ENCODE assay signal across 24 cellular contexts in genomic region chr15:60124460-60125070, GRCh38.
DNase-seq lines count a peak whose midpoint lies in the region; ATAC-seq and TF ChIP-seq lines count a peak whose summit lies in the region.
"Had no signal": no experiment of that assay in that cellular context is flagged by ENCODE, and none has a peak within 500 bp of the region (broad histone marks: within the 10 kb centered on the region; RNA-seq: fewer than 3 reads in every experiment).

No MANE protein-coding gene starts in this region.

- H3K4me2 ChIP-seq in PC-3 (ENCODE audit: low read length): no peak overlapping the region

- peak overlapping the region in 1 of 2 donors; percentile 67 for H3K4me3 Mint-ChIP-seq in activated T-cell treated with anti-CD3 and anti-CD28 coated beads, Interleukin-2, amount 50 U/mL, for 72 hours
- peak overlapping the region in 2 of 10 donors; percentile 14 to 26 for H3K4me3 Mint-ChIP-seq in naive thymus-derived CD4-positive, alpha-beta T cell
- H3K4me3 Mint-ChIP-seq: B cell had no signal

- no peaks in the 10 kb centered on the region for H3K36me3 ChIP-seq in PC-3 (ENCODE audit: low read depth, low read length)
- no peaks in the 10 kb centered on the region for H3K36me3 ChIP-seq in naive thymus-derived CD4-positive, alpha-beta T cell (ENCODE audit: control insufficient read depth in 2 of 3, insufficient read depth in 3 of 3, low read length in 3 of 3)
- no peaks in the 10 kb centered on the region for H3K36me3 ChIP-seq in heart left ventricle

- H3K9ac ChIP-seq in PC-3 (ENCODE audit: low read length): no peak overlapping the region

- peak in 1 of 2 donors; percentile 27 for ATAC-seq in activated T-cell treated with anti-CD3 and anti-CD28 coated beads, Interleukin-2, amount 50 U/mL, for 72 hours (replicated peaks in 1 of 2)
- ATAC-seq in PC-3: no peak
- no peak for ATAC-seq in naive thymus-derived CD4-positive, alpha-beta T cell
- no peak for ATAC-seq in GM19395 (IDR thresholded peaks at IDR 0.05; ENCODE audit: unreplicated experiment)
- ATAC-seq in heart left ventricle: no peak

- H3K9me3 ChIP-seq in PC-3 (ENCODE audit: low read length) (no peaks in the 10 kb centered on the region), heart left ventricle (no peaks in the 10 kb centered on the region)
- no peaks in the 10 kb centered on the region for H3K9me3 ChIP-seq in naive thymus-derived CD4-positive, alpha-beta T cell (ENCODE audit: control insufficient read depth in 2 of 3, low read length in 3 of 3)

- H3K9me3 Mint-ChIP-seq in activated T-cell treated with anti-CD3 and anti-CD28 coated beads, Interleukin-2, amount 50 U/mL, for 72 hours: no peaks in the 10 kb centered on the region
- no peaks in the 10 kb centered on the region for H3K9me3 Mint-ChIP-seq in naive thymus-derived CD4-positive, alpha-beta T cell

- peak overlapping the region; percentile 79 for H3K27ac Mint-ChIP-seq in activated T-cell treated with anti-CD3 and anti-CD28 coated beads, Interleukin-2, amount 50 U/mL, for 72 hours
- H3K27ac Mint-ChIP-seq in naive thymus-derived CD4-positive, alpha-beta T cell: peak overlapping the region in 6 of 9 donors; percentile 14 to 89 (median 39)
- H3K27ac Mint-ChIP-seq: B cell had no signal

- H3K4me1 ChIP-seq in PC-3 (ENCODE audit: insufficient read depth, low read length) (no peaks in the 10 kb centered on the region), heart left ventricle (peaks cover 0 to 10% (median 0%) of the 10 kb centered on the region in 12 donors)
- peaks cover 12 to 21% of the 10 kb centered on the region in 2 donors for H3K4me1 ChIP-seq in naive thymus-derived CD4-positive, alpha-beta T cell (ENCODE audit: control insufficient read depth in 2 of 2, insufficient read depth in 2 of 2, low read length in 2 of 2)

- WGBS in heart left ventricle, 4 donors: 66 to 71% (median 70%) methylated on average over 6 of the region's 6 CpGs

- H2AFZ ChIP-seq in PC-3 (ENCODE audit: low read length): 0 out of 2 replicates have a peak overlapping the region, but pooled peaks have one; percentile 22

- no peak for TF ChIP-seq POLR2A in heart left ventricle (IDR thresholded peaks at IDR 0.05)

- H3K4me1 Mint-ChIP-seq in activated T-cell treated with anti-CD3 and anti-CD28 coated beads, Interleukin-2, amount 50 U/mL, for 72 hours (ENCODE audit: low read depth): peaks cover 88% of the 10 kb centered on the region
- H3K4me1 Mint-ChIP-seq in naive thymus-derived CD4-positive, alpha-beta T cell: peaks cover 10 to 66% (median 44%) of the 10 kb centered on the region in 7 donors

- no peaks in the 10 kb centered on the region for H3K79me2 ChIP-seq in PC-3 (ENCODE audit: low read length)

- CTCF ChIA-PET in PC-3 (lab: Charles Lee): no interaction called here
- CTCF ChIA-PET in naive thymus-derived CD4-positive, alpha-beta T cell (lab: Charles Lee): interaction anchor here (1.4 to 2.2 kb wide), 2 partner anchors 207 to 374 kb away, joined by 4 to 8 read pairs; no protein-coding TSS in a partner anchor

- no peak for DNase-seq in activated T-cell treated with anti-CD3 and anti-CD28 coated beads, Interleukin-2, amount 50 U/mL, for 72 hours
- no peak for DNase-seq in activated T-cell treated with anti-CD3 and anti-CD28 coated beads, Interleukin-2, amount 50 U/mL, for 1 hour
- peak; percentile 52 for DNase-seq in Jurkat, Clone E6-1 (ENCODE audit: low read depth, low spot score)
- DNase-seq in PC-3: no peak
- DNase-seq in naive thymus-derived CD4-positive, alpha-beta T cell: peak in 1 of 9 donors; percentile 10
- DNase-seq in activated naive CD4-positive, alpha-beta T cell treated with Interleukin-2 at 50 U/mL for 16 hours: no peak
- DNase-seq in heart left ventricle: no peak
- DNase-seq: DMS53, HCEC 1CT, IMR-90, Karpas-422, NCI-H1092 treated with DMSO at 0.1 percent for 48 hours, NCI-H1436, NCI-H187, NCI-H2081 treated with DMSO at 0.1 percent for 48 hours, NCI-H2171, NCI-H226, NCI-H510A, NCI-H69, SIG-M5 had no signal

- H3K36me3 Mint-ChIP-seq in activated T-cell treated with anti-CD3 and anti-CD28 coated beads, Interleukin-2, amount 50 U/mL, for 72 hours (ENCODE audit: insufficient read depth in 2 of 2): no peaks in the 10 kb centered on the region
- no peaks in the 10 kb centered on the region for H3K36me3 Mint-ChIP-seq in naive thymus-derived CD4-positive, alpha-beta T cell

- POLR2A ChIA-PET in PC-3 (lab: Charles Lee; ENCODE audit: unreplicated experiment): no interaction called here
- POLR2A ChIA-PET in naive thymus-derived CD4-positive, alpha-beta T cell (lab: Charles Lee): interaction anchor here (1.3 kb wide), 1 partner anchor 8 kb away, joined by 3 read pairs; no protein-coding TSS in a partner anchor

- H3K27ac ChIP-seq in PC-3 (ENCODE audit: low read length) (no peak overlapping the region), heart left ventricle (no peak overlapping the region)
- no peak overlapping the region for H3K27ac ChIP-seq in naive thymus-derived CD4-positive, alpha-beta T cell (ENCODE audit: low read depth, low read length)
- H3K27ac ChIP-seq: C4-2B, SK-N-MC had no signal

- no peaks in the 10 kb centered on the region for H3F3A ChIP-seq in PC-3 (ENCODE audit: low read length, unreplicated experiment)

- BruUV-seq in PC-3 (replicated peaks; lab: Mats Ljungman, UMichigan): no TSS peak

- no peak overlapping the region for H3K4me3 ChIP-seq in Jurkat, Clone E6-1 (ENCODE audit: low read length)
- no peak overlapping the region for H3K4me3 ChIP-seq in PC-3 (ENCODE audit: low read length)
- H3K4me3 ChIP-seq in naive thymus-derived CD4-positive, alpha-beta T cell (ENCODE audit: low read length): no peak overlapping the region
- no peak overlapping the region for H3K4me3 ChIP-seq in heart left ventricle
- H3K4me3 ChIP-seq: SK-N-MC had no signal

- H4K20me1 ChIP-seq in PC-3 (ENCODE audit: low read length): no peaks in the 10 kb centered on the region

- H3K27me3 ChIP-seq in PC-3 (ENCODE audit: low read length) (no peaks in the 10 kb centered on the region), heart left ventricle (peaks cover 0 to 23% (median 0%) of the 10 kb centered on the region in 9 donors)
- no peaks in the 10 kb centered on the region for H3K27me3 ChIP-seq in naive thymus-derived CD4-positive, alpha-beta T cell (ENCODE audit: control insufficient read depth in 2 of 2, insufficient read depth in 2 of 2, low read length in 2 of 2)

- no peaks in the 10 kb centered on the region for H3K9me2 ChIP-seq in PC-3 (replicated peaks; ENCODE audit: low read length)

- peaks cover 9% of the 10 kb centered on the region for H3K27me3 Mint-ChIP-seq in activated T-cell treated with anti-CD3 and anti-CD28 coated beads, Interleukin-2, amount 50 U/mL, for 72 hours (ENCODE audit: low read depth)
- H3K27me3 Mint-ChIP-seq in naive thymus-derived CD4-positive, alpha-beta T cell: peaks cover 0 to 3% (median 0%) of the 10 kb centered on the region in 5 donors
- H3K27me3 Mint-ChIP-seq: B cell had no signal

- intact Hi-C loops in PC-3 (cut with micrococcal nuclease): loop anchor here (5.0 kb wide), 1 partner anchor 117 kb away; no protein-coding TSS in a partner anchor
- intact Hi-C loops in naive thymus-derived CD4-positive, alpha-beta T cell (cut with micrococcal nuclease): loop anchor here in 1 of 2 donors (5.0 kb wide), 1 partner anchor 207 kb away; no protein-coding TSS in a partner anchor
- intact Hi-C loops in heart left ventricle (cut with DNase I): no loop called here

- TF ChIP-seq CTCF in PC-3 (conservative IDR thresholded peaks at IDR 0.05; ENCODE audit: low read depth, low read length): no peak
- TF ChIP-seq CTCF in heart left ventricle (IDR thresholded peaks at IDR 0.05): no peak
